Comparison of ENCODE assay signal across 19 cellular contexts in genomic region chr4:33411182-33411581, GRCh38.
A peak's percentile ranks its signal among the peaks of the same experiment; 100 is the strongest.
DNase-seq lines count a peak whose midpoint lies in the region; ATAC-seq, FAIRE-seq and TF ChIP-seq lines count a peak whose summit lies in the region.
"Had no signal": no experiment of that assay in that cellular context is flagged by ENCODE, and none has a peak within 500 bp of the region (broad histone marks: within the 10 kb centered on the region; RNA-seq: fewer than 3 reads in every experiment).

No MANE protein-coding gene starts in this region.

- H3K36me3 ChIP-seq in endothelial cell of umbilical vein (ENCODE audit: control insufficient read depth in 2 of 2, extremely low read depth in 1 of 2, insufficient read depth in 2 of 2, low read length in 2 of 2) (no peaks in the 10 kb centered on the region), tibial nerve (no peaks in the 10 kb centered on the region)
- H3K36me3 ChIP-seq: BE2C, MG63 had no signal

- DNase-seq in KBM-7 (peak; percentile 54), RPMI7951 (ENCODE audit: low read depth) (peak; percentile 11), endothelial cell of umbilical vein (ENCODE audit: low read depth, low spot score) (no peak), stromal cell of bone marrow (ENCODE audit: low read depth) (peak; percentile 3), tibial nerve (ENCODE audit: low spot score in 2 of 2) (no peak)
- DNase-seq: activated CD4-positive, alpha-beta T cell treated with anti-CD3 and anti-CD28 coated beads for 1 hour; activated CD8-positive, alpha-beta memory T cell treated with anti-CD3 and anti-CD28 coated beads, Interleukin-2, amount 10 ng/mL, durations not matched to agents 7 days and 5 days; activated naive CD4-positive, alpha-beta T cell; BE2C; GOT3; MG63; NCI-H2081 treated with DMSO at 0.1 percent for 48 hours; NCI-H524 treated with DMSO at 0.1 percent for 48 hours; retina; stimulated activated CD4-positive, alpha-beta T cell treated with anti-CD3 and anti-CD28 coated beads, Interleukin-1b, Interleukin-23, amount 100 ng/mL, for 48 hours had no signal

- no peak for TF ChIP-seq EP300 in tibial nerve (IDR thresholded peaks at IDR 0.05)

- H3K9me3 ChIP-seq in endothelial cell of umbilical vein (replicated peaks; ENCODE audit: control insufficient read depth, insufficient read depth, low read length) (no peaks in the 10 kb centered on the region), tibial nerve (no peaks in the 10 kb centered on the region)
- H3K9me3 ChIP-seq: BE2C, MG63 had no signal

- H3K4me1 ChIP-seq in endothelial cell of umbilical vein (ENCODE audit: control insufficient read depth, extremely low read depth, insufficient read depth, low read length) = no peaks in the 10 kb centered on the region
- H3K4me1 ChIP-seq in tibial nerve = no peaks in the 10 kb centered on the region
- H3K4me1 ChIP-seq: BE2C had no signal

- ATAC-seq in GM21576 (IDR thresholded peaks at IDR 0.05; ENCODE audit: unreplicated experiment) (no peak), GM21737 (IDR thresholded peaks at IDR 0.05; ENCODE audit: unreplicated experiment) (no peak)
- ATAC-seq: activated CD8-positive, alpha-beta memory T cell treated with anti-CD3 and anti-CD28 coated beads, Interleukin-2, amount 10 ng/mL, durations not matched to agents 7 days and 5 days had no signal

- intact Hi-C loops in endothelial cell of umbilical vein (cut with micrococcal nuclease) = no loop called here

- H2AFZ ChIP-seq in endothelial cell of umbilical vein (ENCODE audit: low read depth, low read length) = no peak overlapping the region

- whole genome bisulfite sequencing in tibial nerve, 2 donors = 61 to 75% methylated on average over 1 of the region's 1 CpG

- POLR2A ChIA-PET in endothelial cell of umbilical vein (lab: Charles Lee) = no interaction called here

- H3K4me2 ChIP-seq in endothelial cell of umbilical vein (ENCODE audit: insufficient read depth, low read length) = no peak overlapping the region

- H3K27ac ChIP-seq in endothelial cell of umbilical vein (ENCODE audit: insufficient read depth, low read depth, low read length) (no peak overlapping the region), tibial nerve (no peak overlapping the region)

- no peaks in the 10 kb centered on the region for H3K27me3 ChIP-seq in endothelial cell of umbilical vein (ENCODE audit: control insufficient read depth in 2 of 2, insufficient read depth in 2 of 2, low read length in 2 of 2)
- no peaks in the 10 kb centered on the region for H3K27me3 ChIP-seq in tibial nerve
- H3K27me3 ChIP-seq: BE2C, MG63 had no signal

- FAIRE-seq in endothelial cell of umbilical vein (lab: Jason Lieb, UNC) = no peak
- FAIRE-seq: D721Med, frontal cortex had no signal

- CTCF ChIA-PET in endothelial cell of umbilical vein (lab: Charles Lee) = no interaction called here

- TF ChIP-seq CTCF in endothelial cell of umbilical vein (IDR thresholded peaks at IDR 0.05; ENCODE audit: extremely low read depth in 1 of 2, insufficient read depth in 1 of 2, low read depth in 1 of 2, low read length in 2 of 2) (no peak), tibial nerve (IDR thresholded peaks at IDR 0.05) (no peak)

- no peaks in the 10 kb centered on the region for H3K9me1 ChIP-seq in endothelial cell of umbilical vein (replicated peaks; ENCODE audit: control insufficient read depth, extremely low read depth, insufficient read depth, low read length)

- BruUV-seq in endothelial cell of umbilical vein (replicated peaks; lab: Mats Ljungman, UMichigan) = no TSS peak

- dilution Hi-C loops in endothelial cell of umbilical vein (cut with MboI; ENCODE audit: extremely low pct_ligation_motif_present, low sequenced_read_pairs) = no loop called here

- H4K20me1 ChIP-seq in endothelial cell of umbilical vein (replicated peaks; ENCODE audit: control insufficient read depth, extremely low read depth, insufficient read depth, low read length) = no peaks in the 10 kb centered on the region

- H3K9ac ChIP-seq in endothelial cell of umbilical vein (replicated peaks; ENCODE audit: extremely low read depth, insufficient read depth, low read length) = no peak overlapping the region

- TF ChIP-seq POLR2A in endothelial cell of umbilical vein (IDR thresholded peaks at IDR 0.05; ENCODE audit: low read depth, low read length) (no peak), tibial nerve (IDR thresholded peaks at IDR 0.05) (no peak)

- H3K79me2 ChIP-seq in endothelial cell of umbilical vein (ENCODE audit: control insufficient read depth, insufficient read depth, low read length) = no peaks in the 10 kb centered on the region

- in situ Hi-C loops in KBM-7 (cut with MboI; ENCODE audit: low pct_unique_long_range_greater_than_20kb, low sequenced_read_pairs) = no loop called here

- no peak overlapping the region for H3K4me3 ChIP-seq in endothelial cell of umbilical vein (replicated peaks in 1 of 3; ENCODE audit: insufficient read depth in 1 of 3, low read depth in 1 of 3, low read length in 3 of 3)
- no peak overlapping the region for H3K4me3 ChIP-seq in tibial nerve
- H3K4me3 ChIP-seq: MG63 had no signal

TF ChIP-seq in endothelial cell of umbilical vein, 7 proteins besides CTCF, POLR2A, EP300 and RAD21:
- TF ChIP-seq FOS (IDR thresholded peaks at IDR 0.05; ENCODE audit: borderline replicate concordance, insufficient read depth, low read length) (peak; percentile 44), MAX (IDR thresholded peaks at IDR 0.05; ENCODE audit: insufficient read depth, insufficient read length) (no peak)

Comparison
In these comparisons a context has a peak if more than half of its experiments do, and no peak if none do; other contexts are left out.
1. DNase-seq: peak in KBM-7 (single experiment), RPMI7951 (single experiment) and stromal cell of bone marrow (single experiment); none in endothelial cell of umbilical vein (single experiment) and tibial nerve (0 of 2).